In the genomic region with DNA sequence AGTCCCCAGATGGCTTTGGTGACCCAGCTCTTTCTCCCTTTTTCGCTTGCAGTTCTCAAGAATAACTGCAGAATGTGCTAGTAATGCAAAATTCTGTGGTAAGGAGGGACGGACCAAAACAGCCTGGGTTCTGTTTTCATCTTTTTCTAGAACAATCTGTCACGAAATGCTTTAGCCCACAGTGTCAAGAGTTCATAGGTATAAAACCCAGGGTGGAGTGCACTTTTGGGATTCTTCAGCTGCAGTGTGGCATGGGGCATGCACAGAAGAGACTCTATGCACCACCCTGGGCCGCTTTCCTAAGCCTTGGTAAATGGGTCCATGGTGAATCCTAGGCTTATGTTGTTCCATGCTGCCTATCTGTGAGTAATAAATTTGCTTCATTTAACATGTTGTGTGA, we compare ENCODE assay signal across 16 cellular contexts.
DNase-seq lines count a peak whose midpoint lies in the region; ATAC-seq and TF ChIP-seq lines count a peak whose summit lies in the region.
"Had no signal": no experiment of that assay in that cellular context is flagged by ENCODE, and none has a peak within 500 bp of the region (broad histone marks: within the 10 kb centered on the region; RNA-seq: fewer than 3 reads in every experiment).

No MANE protein-coding gene starts in this region.

- H3K27ac ChIP-seq in KMS-11 (peak overlapping the region; percentile 79), upper lobe of right lung (no peak overlapping the region)
- H3K27ac ChIP-seq: BLaER1 had no signal

- no peak for ATAC-seq in upper lobe of right lung

- H3K36me3 ChIP-seq in KMS-11 (ENCODE audit: insufficient read depth) (no peaks in the 10 kb centered on the region), upper lobe of right lung (no peaks in the 10 kb centered on the region)
- H3K36me3 ChIP-seq: BE2C, BLaER1 had no signal

- peak; percentile 15 for DNase-seq in RPMI8226
- DNase-seq in DMS 273 (lab: John Stamatoyannopoulos, UW; ENCODE audit: unreplicated experiment), result no peak
- DNase-seq in upper lobe of right lung, result no peak
- no peak for DNase-seq in medulla oblongata (ENCODE audit: extremely low spot score)
- DNase-seq: 8988T; ACHN; BE2C; C1 segment of cervical spinal cord; CD4-positive, alpha-beta memory T cell; CD4-positive, CD25-positive, alpha-beta regulatory T cell; CD8-positive, alpha-beta memory T cell; COR-L47; DMS79 treated with DMSO at 0.1 percent for 48 hours; GF-D8 had no signal

- intact Hi-C loops in upper lobe of right lung (cut with DNase I), result no loop called here

- no peaks in the 10 kb centered on the region for H4K20me1 ChIP-seq in KMS-11 (ENCODE audit: insufficient read depth)
- H4K20me1 ChIP-seq: BLaER1 had no signal

- TF ChIP-seq CTCF in KMS-11 (conservative IDR thresholded peaks at IDR 0.05; ENCODE audit: low read depth, low read length), result no peak
- TF ChIP-seq CTCF in upper lobe of right lung (IDR thresholded peaks at IDR 0.05), result no peak

- peak overlapping the region; percentile 63 for H3K9ac ChIP-seq in KMS-11
- H3K9ac ChIP-seq: BLaER1 had no signal

- H3K4me1 ChIP-seq in KMS-11 (ENCODE audit: low read depth, poor library complexity, severe bottlenecking) (peaks cover 23% of the 10 kb centered on the region), upper lobe of right lung (no peaks in the 10 kb centered on the region)
- H3K4me1 ChIP-seq: BE2C, BLaER1 had no signal

- peak overlapping the region; percentile 42 for H3K4me3 ChIP-seq in KMS-11 (IDR thresholded peaks at IDR 0.05; ENCODE audit: insufficient read depth, low read depth, low read length)
- H3K4me3 ChIP-seq in upper lobe of right lung, result no peak overlapping the region
- H3K4me3 ChIP-seq: BLaER1 had no signal

- peak overlapping the region; percentile 44; the same call in 1 of the 2 replicates for H2AFZ ChIP-seq in KMS-11 (ENCODE audit: low read depth)

- H3K79me2 ChIP-seq in KMS-11 (ENCODE audit: insufficient read depth, low read depth), result peaks cover 23% of the 10 kb centered on the region; the same call in 1 of the 2 replicates

- H3K9me3 ChIP-seq in upper lobe of right lung, result no peaks in the 10 kb centered on the region
- H3K9me3 ChIP-seq: BE2C, BLaER1 had no signal

- H3K27me3 ChIP-seq in KMS-11 (ENCODE audit: insufficient read depth, low read depth), result no peaks in the 10 kb centered on the region
- no peaks in the 10 kb centered on the region for H3K27me3 ChIP-seq in upper lobe of right lung
- H3K27me3 ChIP-seq: BE2C, BLaER1 had no signal

- H3K4me2 ChIP-seq in KMS-11, result peak overlapping the region; percentile 69
- H3K4me2 ChIP-seq: BLaER1 had no signal
